In the genomic region with DNA sequence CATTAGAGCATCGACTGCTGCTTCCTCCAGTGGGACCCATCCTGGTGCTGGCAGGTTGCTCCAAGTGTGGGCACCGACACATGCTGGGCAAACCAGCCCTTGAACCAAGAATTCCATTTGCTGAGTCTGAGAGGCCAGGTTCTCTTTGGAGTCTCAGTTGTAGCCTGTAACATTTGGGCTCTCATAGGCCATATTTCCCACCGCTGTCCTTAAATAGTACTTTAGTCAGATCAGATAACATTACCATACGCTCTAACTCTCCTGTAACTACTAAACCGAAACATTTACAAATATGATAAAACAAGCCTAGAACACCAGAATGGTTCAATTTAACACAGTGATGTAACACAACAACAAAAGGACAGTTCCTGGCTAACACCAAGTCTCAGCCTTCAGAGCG, we compare ENCODE assay signal across 38 cellular contexts. TPM values are rescaled to one million over a fixed set of nuclear protein-coding genes. Genes with fewer than 3 reads are reported as not detected.
DNase-seq lines count a peak whose midpoint lies in the region; ATAC-seq, FAIRE-seq and TF ChIP-seq lines count a peak whose summit lies in the region.
"Had no signal": no experiment of that assay in that cellular context is flagged by ENCODE, and none has a peak within 500 bp of the region (broad histone marks: within the 10 kb centered on the region; RNA-seq: fewer than 3 reads in every experiment).

No MANE protein-coding gene starts in this region.

- peaks cover 2% of the 10 kb centered on the region; the same call in 1 of the 2 replicates for H3K79me2 ChIP-seq in DND-41 (ENCODE audit: insufficient read depth, low read length)
- H3K79me2 ChIP-seq: parathyroid adenoma had no signal

- H3K4me3 Mint-ChIP-seq in WTC11 = no peak overlapping the region
- H3K4me3 Mint-ChIP-seq: activated B cell treated with CpG ODN at 0.5 μM for 24 hours; activated naive CD8-positive, alpha-beta T cell treated with anti-CD3 and anti-CD28 coated beads for 36 hours; activated T-cell treated with anti-CD3 and anti-CD28 coated beads, Interleukin-2, amount 50 U/mL, for 24 hours; endodermal cell; neural crest cell; stimulated activated naive CD8-positive, alpha-beta T cell treated with anti-CD3 and anti-CD28 coated beads, Interleukin-15, Interleukin-2, amounts not matched to agents 100 ng/mL and 50 ng/mL, for 24 hours had no signal

- ATAC-seq in DND-41 (ENCODE audit: insufficient read depth, low read depth) = no peak
- ATAC-seq in psoas muscle = no peak
- ATAC-seq in HG02798 (IDR thresholded peaks at IDR 0.05; ENCODE audit: poor library complexity, unreplicated experiment) = no peak
- no peak for ATAC-seq in WTC11
- ATAC-seq in HG02938 (IDR thresholded peaks at IDR 0.05; ENCODE audit: unreplicated experiment) = no peak
- ATAC-seq: esophagus mucosa had no signal

- WGBS in esophagus squamous epithelium, 2 donors = 84 to 92% methylated on average over 6 of the region's 6 CpGs
- 60 to 82% (median 70%) methylated on average over 6 of the region's 6 CpGs for WGBS in psoas muscle, 3 donors

- 0 out of 2 replicates have a peak overlapping the region, but pooled peaks have one; percentile 32 for H3K27ac ChIP-seq in BLaER1
- peak overlapping the region; percentile 94 for H3K27ac ChIP-seq in DND-41 (ENCODE audit: low read length)
- peak overlapping the region in 3 of 4 donors; percentile 24 to 83 (median 65) for H3K27ac ChIP-seq in esophagus squamous epithelium
- H3K27ac ChIP-seq in psoas muscle = peak overlapping the region; percentile 9
- H3K27ac ChIP-seq: cardiac muscle cell, KMS-11, parathyroid adenoma, SK-N-MC, thyroid gland had no signal

- peak overlapping the region; percentile 18; the same call in 1 of the 2 replicates for H3K9ac ChIP-seq in BLaER1
- H3K9ac ChIP-seq in DND-41 (ENCODE audit: low read depth, low read length) = peak overlapping the region; percentile 14
- H3K9ac ChIP-seq: KMS-11, parathyroid adenoma had no signal

- no peak overlapping the region for H3K27ac Mint-ChIP-seq in WTC11
- H3K27ac Mint-ChIP-seq: activated B cell treated with CpG ODN at 0.5 μM for 24 hours; activated naive CD8-positive, alpha-beta T cell treated with anti-CD3 and anti-CD28 coated beads for 36 hours; activated T-cell treated with anti-CD3 and anti-CD28 coated beads, Interleukin-2, amount 50 U/mL, for 24 hours; endodermal cell; stimulated activated naive CD8-positive, alpha-beta T cell treated with anti-CD3 and anti-CD28 coated beads, Interleukin-15, Interleukin-2, amounts not matched to agents 100 ng/mL and 50 ng/mL, for 24 hours had no signal

- H3K4me3 ChIP-seq in BLaER1 = no peak overlapping the region
- no peak overlapping the region for H3K4me3 ChIP-seq in DND-41 (ENCODE audit: low read depth in 1 of 2, low read length in 2 of 2)
- no peak overlapping the region for H3K4me3 ChIP-seq in esophagus squamous epithelium
- no peak overlapping the region for H3K4me3 ChIP-seq in psoas muscle
- H3K4me3 ChIP-seq: ascending aorta, cardiac muscle cell, coronary artery, right atrium auricular region, SK-N-MC, thyroid gland had no signal

- intact Hi-C loops in esophagus squamous epithelium (cut with DNase I) (no loop called here), psoas muscle (cut with DNase I) (no loop called here)

- no peak for TF ChIP-seq POLR2A in esophagus squamous epithelium (IDR thresholded peaks at IDR 0.05)

- H3K27me3 ChIP-seq in BLaER1 (no peaks in the 10 kb centered on the region), DND-41 (ENCODE audit: insufficient read depth, low read length, poor library complexity) (no peaks in the 10 kb centered on the region), esophagus squamous epithelium (no peaks in the 10 kb centered on the region), psoas muscle (ENCODE audit: insufficient read depth in 3 of 3, low read length in 2 of 3) (no peaks in the 10 kb centered on the region)
- H3K27me3 ChIP-seq: ascending aorta, BE2C, cardiac muscle cell, right atrium auricular region, thyroid gland had no signal

- TF ChIP-seq CTCF in DND-41 (IDR thresholded peaks at IDR 0.05; ENCODE audit: borderline replicate concordance, extremely low read depth, low read length, poor library complexity, severe bottlenecking) (no peak), esophagus squamous epithelium (IDR thresholded peaks at IDR 0.05) (no peak), psoas muscle (IDR thresholded peaks at IDR 0.05) (no peak), WTC11 (IDR thresholded peaks at IDR 0.05) (no peak)

- H3K4me1 ChIP-seq in BLaER1 (peaks cover 80% of the 10 kb centered on the region), DND-41 (ENCODE audit: insufficient read depth, low read length) (peaks cover 91% of the 10 kb centered on the region), esophagus squamous epithelium (peaks cover 25 to 61% (median 40%) of the 10 kb centered on the region in 3 donors), psoas muscle (peaks cover 8% of the 10 kb centered on the region)
- H3K4me1 ChIP-seq: ascending aorta, BE2C had no signal

- no peaks in the 10 kb centered on the region for H3K36me3 Mint-ChIP-seq in WTC11
- H3K36me3 Mint-ChIP-seq: activated naive CD8-positive, alpha-beta T cell treated with anti-CD3 and anti-CD28 coated beads for 36 hours had no signal

- H2AFZ ChIP-seq in DND-41 (ENCODE audit: low read depth, low read length) = no peak overlapping the region
- H2AFZ ChIP-seq: parathyroid adenoma had no signal

- POLR2A ChIA-PET in WTC11 (lab: Charles Lee) = interaction anchor here (0.6 kb wide), 1 partner anchor 11 kb away, joined by 3 read pairs; no protein-coding TSS in a partner anchor

- no peak for FAIRE-seq in urothelium cell line (lab: Jason Lieb, UNC)
- FAIRE-seq: G401.6, H54, kidney had no signal

- H3K27me3 Mint-ChIP-seq in WTC11 (ENCODE audit: low read depth) = no peaks in the 10 kb centered on the region; the same call in 1 of the 2 replicates
- H3K27me3 Mint-ChIP-seq: activated naive CD8-positive, alpha-beta T cell treated with anti-CD3 and anti-CD28 coated beads for 36 hours; activated T-cell treated with anti-CD3 and anti-CD28 coated beads, Interleukin-2, amount 50 U/mL, for 24 hours; stimulated activated naive CD8-positive, alpha-beta T cell treated with anti-CD3 and anti-CD28 coated beads, Interleukin-15, Interleukin-2, amounts not matched to agents 100 ng/mL and 50 ng/mL, for 24 hours had no signal

- H3K4me1 Mint-ChIP-seq in WTC11 = no peaks in the 10 kb centered on the region
- H3K4me1 Mint-ChIP-seq: activated B cell treated with CpG ODN at 0.5 μM for 24 hours; activated naive CD8-positive, alpha-beta T cell treated with anti-CD3 and anti-CD28 coated beads for 36 hours; neural crest cell had no signal

- H3K4me2 ChIP-seq in BLaER1 (peak overlapping the region; percentile 68), DND-41 (ENCODE audit: insufficient read depth, low read length) (no peak overlapping the region)
- H3K4me2 ChIP-seq: KMS-11 had no signal

- no peaks in the 10 kb centered on the region for H3K9me3 Mint-ChIP-seq in WTC11
- H3K9me3 Mint-ChIP-seq: activated B cell treated with CpG ODN at 0.5 μM for 24 hours; activated naive CD8-positive, alpha-beta T cell treated with anti-CD3 and anti-CD28 coated beads for 36 hours; activated T-cell treated with anti-CD3 and anti-CD28 coated beads, Interleukin-2, amount 50 U/mL, for 24 hours; endodermal cell; neural crest cell; stimulated activated naive CD8-positive, alpha-beta T cell treated with anti-CD3 and anti-CD28 coated beads, Interleukin-15, Interleukin-2, amounts not matched to agents 100 ng/mL and 50 ng/mL, for 24 hours had no signal

- H4K20me1 ChIP-seq in BLaER1 (no peaks in the 10 kb centered on the region), DND-41 (ENCODE audit: insufficient read depth, low read length) (no peaks in the 10 kb centered on the region)

- DNase-seq in DND-41 = no peak
- no peak for DNase-seq in esophagus squamous epithelium (lab: John Stamatoyannopoulos, UW)
- no peak for DNase-seq in psoas muscle
- no peak for DNase-seq in WTC11 (ENCODE audit: low spot score)
- DNase-seq in urothelium cell line (ENCODE audit: low spot score) = no peak
- DNase-seq: ACHN; activated B cell treated with CpG ODN at 0.5 μM for 24 hours; activated CD4-positive, alpha-beta T cell treated with anti-CD3 and anti-CD28 coated beads, Interleukin-2, amount 50 U/mL, for 1 hour; activated gamma-delta T cell; activated naive CD8-positive, alpha-beta T cell treated with anti-CD3 and anti-CD28 coated beads for 36 hours; activated T-cell treated with anti-CD3 and anti-CD28 coated beads, Interleukin-2, amount 50 U/mL, for 24 hours; BE2C; endodermal cell; foreskin fibroblast; kidney; MM.1S; NCI-H1417 treated with DMSO at 0.1 percent for 48 hours; NCI-H446; NCI-H82; RPMI8226; stimulated activated CD8-positive, alpha-beta memory T cell treated with anti-CD3 and anti-CD28 coated beads, Interleukin-4, amount 100 ng/mL, for 48 hours; T-helper 1 cell had no signal

- H3K36me3 ChIP-seq in BLaER1 = no peaks in the 10 kb centered on the region
- H3K36me3 ChIP-seq in DND-41 (ENCODE audit: insufficient read depth, low read length) = no peaks in the 10 kb centered on the region
- no peaks in the 10 kb centered on the region for H3K36me3 ChIP-seq in esophagus squamous epithelium
- no peaks in the 10 kb centered on the region for H3K36me3 ChIP-seq in psoas muscle (ENCODE audit: insufficient read depth in 1 of 2, low read depth in 1 of 2)
- H3K36me3 ChIP-seq: ascending aorta, BE2C, cardiac muscle cell, right atrium auricular region, thyroid gland had no signal

- CTCF ChIA-PET in WTC11 (lab: Charles Lee) = no interaction called here

- H3K9me3 ChIP-seq in BLaER1 (no peaks in the 10 kb centered on the region), DND-41 (ENCODE audit: insufficient read depth, low read length, severe bottlenecking) (no peaks in the 10 kb centered on the region), esophagus squamous epithelium (no peaks in the 10 kb centered on the region), psoas muscle (no peaks in the 10 kb centered on the region)
- H3K9me3 ChIP-seq: ascending aorta, BE2C, right atrium auricular region, thyroid gland had no signal

TF ChIP-seq in WTC11, 78 proteins besides CTCF, POLR2A, EP300 and RAD21 (continues in another document):
- no peak for TF ChIP-seq GRHL2 (CRISPR knock-in tag; IDR thresholded peaks at IDR 0.05; ENCODE audit: insufficient replicate concordance, severe bottlenecking)
- TF ChIP-seq PRRX2 (CRISPR knock-in tag; IDR thresholded peaks at IDR 0.05) = no peak

RNA-seq across cellular contexts. Expression of gene CD93, which starts 28.3 kb away (rescaled TPM):
- total RNA-seq in esophagus squamous epithelium (10 to 100 TPM in 2 of 4 donors, 1 to 10 TPM in 2; 4.5 to 22.9 (median 14.6) TPM), psoas muscle (10 to 100 TPM; 17.6 to 35.7 (median 34.6) TPM), WTC11 (2021) (0.05 to 0.21 TPM (median 0.09 TPM) in 3 replicates)
- 10 to 100 TPM in 1 of 3 donors, 1 to 10 TPM in 2; 7.7 to 15.5 (median 9.5) TPM for polyA plus RNA-seq in psoas muscle
- total RNA-seq: activated B cell treated with CpG ODN at 0.5 μM for 24 hours had no signal

Comparison
In these comparisons a context has a peak if more than half of its experiments do, and no peak if none do; other contexts are left out.
1. H3K27ac ChIP-seq: peak in every context shown above with its lines; median percentile 94 in DND-41; 65 in esophagus squamous epithelium; 32 in BLaER1; 9 in psoas muscle.